ENCODE assay signal across 8 cellular contexts in genomic region chr7:149625339-149625946, GRCh38.
DNase-seq lines count a peak whose midpoint lies in the region; ATAC-seq and TF ChIP-seq lines count a peak whose summit lies in the region.

No MANE protein-coding gene starts in this region.

- WGBS in sigmoid colon, 2 donors: 14 to 27% methylated on average over 17 of the region's 17 CpGs

- H3K4me1 ChIP-seq in iPS-18a (ENCODE audit: control insufficient read depth, low read depth, low read length): peaks cover 4% of the 10 kb centered on the region
- peaks cover 0 to 30% (median 23%) of the 10 kb centered on the region in 4 donors for H3K4me1 ChIP-seq in sigmoid colon

- CTCF ChIA-PET in GM10248 (lab: Yijun Ruan, JAX): interaction anchor here (0.7 to 3.5 kb wide), 54 partner anchors 9 to 560 kb away, joined by 3 to 29 read pairs (median 4); partner anchors contain the start of genes ZNF282, ZNF777 and ZNF783

- H3K36me3 ChIP-seq in iPS-18a (ENCODE audit: control insufficient read depth, low read depth, low read length) (peaks cover 5% of the 10 kb centered on the region), sigmoid colon (peaks cover 5 to 9% (median 7%) of the 10 kb centered on the region in 4 donors)

- TF ChIP-seq EP300 in sigmoid colon (IDR thresholded peaks at IDR 0.05): no peak

- POLR2A ChIA-PET in GM10248 (lab: Yijun Ruan, JAX): interaction anchor here (0.6 kb wide), 1 partner anchor 357 kb away, joined by 4 read pairs; no protein-coding TSS in a partner anchor

- H3K4me3 ChIP-seq in astrocyte of the spinal cord (ENCODE audit: low read depth, low read length) (no peak overlapping the region), iPS-18a (ENCODE audit: low read length) (peak overlapping the region; percentile 89), sigmoid colon (peak overlapping the region in 3 of 4 donors; percentile 87 to 100 (median 99))

- intact Hi-C loops in sigmoid colon (cut with DNase I): loop anchor here (2.0 to 10.0 kb wide), 4 partner anchors 89 to 361 kb away; partner anchors contain the start of genes ZNF746 and ZNF783

- no peaks in the 10 kb centered on the region for H3K27me3 ChIP-seq in iPS-18a (ENCODE audit: control insufficient read depth, insufficient read depth, low read length)
- H3K27me3 ChIP-seq in sigmoid colon: no peaks in the 10 kb centered on the region

- H3K27ac ChIP-seq in iPS-18a (ENCODE audit: low read length): no peak overlapping the region
- peak overlapping the region in 3 of 4 donors; percentile 89 to 95 (median 95) for H3K27ac ChIP-seq in sigmoid colon

- in situ Hi-C loops in astrocyte of the spinal cord (cut with HindIII; ENCODE audit: low sequenced_read_pairs): no loop called here

- no peak overlapping the region for H3K9ac ChIP-seq in iPS-18a (ENCODE audit: low read length)

- no peak for TF ChIP-seq POLR2A in sigmoid colon (IDR thresholded peaks at IDR 0.05)

- TF ChIP-seq CTCF in GM10248 (IDR thresholded peaks at IDR 0.05; ENCODE audit: control extremely low read depth, extremely low read depth, low read depth, missing control alignments) (peak; percentile 75), astrocyte of the spinal cord (IDR thresholded peaks at IDR 0.05; ENCODE audit: low read depth, low read length) (peak; percentile 81), sigmoid colon (IDR thresholded peaks at IDR 0.05) (peak in 3 of 4 experiments; percentile 39 to 55 (median 40))

- H3K9me3 ChIP-seq in iPS-18a (ENCODE audit: control insufficient read depth, low read depth, low read length) (no peaks in the 10 kb centered on the region), sigmoid colon (no peaks in the 10 kb centered on the region)

- no peak for ATAC-seq in HG02571 (IDR thresholded peaks at IDR 0.05; ENCODE audit: unreplicated experiment)

- DNase-seq in GM10248 (ENCODE audit: extremely low spot score) (peak; percentile 73), HuH-7.5 (ENCODE audit: low spot score) (peak; percentile 68), T-helper 2 cell (peak; percentile 15 to 63 (median 41)), astrocyte of the spinal cord (ENCODE audit: low read depth, low spot score) (peak; percentile 74), sigmoid colon (peak; percentile 81), cortex of kidney (lab: John Stamatoyannopoulos, UW) (no peak)
